ENCODE assay signal across 8 cellular contexts in the genomic region with DNA sequence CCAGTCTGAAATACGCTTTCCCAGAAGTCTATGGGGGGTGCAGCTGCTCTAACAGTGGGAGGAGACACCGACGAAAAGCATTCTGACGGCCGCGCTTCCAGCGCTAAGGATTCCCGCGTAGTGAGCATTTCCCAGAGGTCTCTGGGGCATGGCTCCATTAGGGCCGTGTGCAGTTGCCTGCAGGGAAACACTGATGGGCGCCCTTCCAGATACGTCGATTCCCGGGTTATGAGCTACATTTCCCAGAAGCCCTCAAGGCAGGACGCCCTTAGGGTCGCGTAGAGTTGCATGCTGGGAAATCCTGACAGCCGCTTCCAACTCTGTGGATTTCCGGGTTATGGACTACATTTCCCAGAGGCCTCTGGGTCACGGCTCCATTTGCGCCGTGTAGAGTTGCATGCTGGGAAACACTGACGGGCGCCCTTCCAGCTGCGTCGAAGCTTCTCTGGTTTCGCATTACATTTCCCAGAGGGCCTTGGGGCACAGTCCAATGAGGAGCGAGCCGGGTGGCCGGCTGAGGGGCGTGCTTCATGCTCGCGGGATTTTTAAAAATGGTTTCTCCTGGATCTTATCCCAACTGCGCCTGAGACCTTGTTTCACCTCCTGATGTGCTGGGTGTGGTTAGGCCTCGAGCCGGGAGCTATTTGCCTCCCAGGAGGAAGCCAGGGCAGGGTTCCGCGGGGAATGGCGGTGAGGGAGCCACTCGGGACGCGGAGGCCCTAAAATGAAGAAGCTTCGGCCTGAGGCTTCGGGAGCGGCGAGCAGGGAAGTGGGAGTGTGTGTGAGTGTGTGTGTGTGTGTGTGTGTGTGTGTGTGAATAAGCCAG. TPM values are rescaled to one million over a fixed set of nuclear protein-coding genes. Genes with fewer than 3 reads are reported as not detected.
DNase-seq lines count a peak whose midpoint lies in the region; ATAC-seq, FAIRE-seq and TF ChIP-seq lines count a peak whose summit lies in the region.

No MANE protein-coding gene starts in this region.

- H3K4me3 ChIP-seq in HUES64 (ENCODE audit: low read length) (peak overlapping the region; percentile 87), Peyer's patch (peak overlapping the region; percentile 50 to 80 (median 62)), fibroblast of pulmonary artery (replicated peaks; ENCODE audit: low read depth, low read length) (peak overlapping the region; percentile 87)

- H3K9me3 ChIP-seq in HUES64 (ENCODE audit: insufficient read depth, low read depth, low read length), result peaks cover 3% of the 10 kb centered on the region; the same call in 1 of the 2 replicates
- peaks cover 0 to 10% (median 2%) of the 10 kb centered on the region in 4 donors for H3K9me3 ChIP-seq in Peyer's patch

- H3K27me3 ChIP-seq in HUES64 (ENCODE audit: insufficient read depth, low read length) (no peaks in the 10 kb centered on the region), Peyer's patch (no peaks in the 10 kb centered on the region)

- peak; percentile 35 for FAIRE-seq in D721Med (lab: Jason Lieb, UNC)

- no peaks in the 10 kb centered on the region for H3K27me3 Mint-ChIP-seq in activated T-helper 2 cell treated with anti-CD3 and anti-CD28 coated beads, Interferon-gamma antibody, Interleukin-2, Interleukin-4, amounts not matched to agents 10 μg/mL and 5 μg/mL and 100 μg/mL, durations not matched to agents 14 hours and 24 hours and 36 hours (ENCODE audit: low read depth)
- no peaks in the 10 kb centered on the region for H3K27me3 Mint-ChIP-seq in natural killer cell (ENCODE audit: low read depth in 2 of 2)

- WGBS in HUES64, result 2% methylated on average over 46 of the region's 46 CpGs

- intact Hi-C loops in activated T-helper 2 cell treated with anti-CD3 and anti-CD28 coated beads, Interferon-gamma antibody, Interleukin-2, Interleukin-4, amounts not matched to agents 10 μg/mL and 5 μg/mL and 100 μg/mL, durations not matched to agents 14 hours and 24 hours and 36 hours (cut with micrococcal nuclease), result loop anchor here (1.0 to 2.0 kb wide), 3 partner anchors 17 to 88 kb away; no protein-coding TSS in a partner anchor
- intact Hi-C loops in natural killer cell (cut with micrococcal nuclease), result loop anchor here (1.0 kb wide), 1 partner anchor 155 kb away; a partner anchor contains a TSS

- H3K9ac ChIP-seq in HUES64 (ENCODE audit: low read depth, low read length), result peak overlapping the region; percentile 85

- H3K27ac Mint-ChIP-seq in activated T-helper 2 cell treated with anti-CD3 and anti-CD28 coated beads, Interferon-gamma antibody, Interleukin-2, Interleukin-4, amounts not matched to agents 10 μg/mL and 5 μg/mL and 100 μg/mL, durations not matched to agents 14 hours and 24 hours and 36 hours, result peak overlapping the region; percentile 74
- peak overlapping the region; percentile 93 to 99 for H3K27ac Mint-ChIP-seq in natural killer cell

- peak overlapping the region; percentile 94 for H3K4me3 Mint-ChIP-seq in activated T-helper 2 cell treated with anti-CD3 and anti-CD28 coated beads, Interferon-gamma antibody, Interleukin-2, Interleukin-4, amounts not matched to agents 10 μg/mL and 5 μg/mL and 100 μg/mL, durations not matched to agents 14 hours and 24 hours and 36 hours (ENCODE audit: low read depth)
- peak overlapping the region; percentile 100 for H3K4me3 Mint-ChIP-seq in natural killer cell

- no peak for TF ChIP-seq CTCF in D721Med (IDR thresholded peaks at IDR 0.05; ENCODE audit: insufficient read depth, missing control alignments)
- no peak for TF ChIP-seq CTCF in Peyer's patch (IDR thresholded peaks at IDR 0.05)
- no peak for TF ChIP-seq CTCF in fibroblast of pulmonary artery (IDR thresholded peaks at IDR 0.05; ENCODE audit: low read length, missing control alignments)
- no peak for TF ChIP-seq CTCF in natural killer cell (IDR thresholded peaks at IDR 0.05)

- peak; percentile 96 for ATAC-seq in GM21423 (IDR thresholded peaks at IDR 0.05; ENCODE audit: unreplicated experiment)
- peak; percentile 98 to 100 (median 99) for ATAC-seq in natural killer cell

- DNase-seq in D721Med (ENCODE audit: insufficient read length, low spot score) (peak; percentile 46), Peyer's patch (peak; percentile 90 to 97 (median 93)), fibroblast of pulmonary artery (ENCODE audit: low read depth) (peak; percentile 99), natural killer cell (peak; percentile 73)
- DNase-seq in activated T-helper 2 cell treated with anti-CD3 and anti-CD28 coated beads, Interferon-gamma antibody, Interleukin-2, Interleukin-4, amounts not matched to agents 10 μg/mL and 5 μg/mL and 100 μg/mL, durations not matched to agents 14 hours and 24 hours and 36 hours (ENCODE audit: low spot score), result peak; percentile 82
- peak; percentile 69 to 90 (median 87) for DNase-seq in stimulated activated naive CD4-positive, alpha-beta T cell (lab: John Stamatoyannopoulos, UW)

- peaks cover 38% of the 10 kb centered on the region for H3K36me3 Mint-ChIP-seq in activated T-helper 2 cell treated with anti-CD3 and anti-CD28 coated beads, Interferon-gamma antibody, Interleukin-2, Interleukin-4, amounts not matched to agents 10 μg/mL and 5 μg/mL and 100 μg/mL, durations not matched to agents 14 hours and 24 hours and 36 hours (ENCODE audit: low read depth)
- H3K36me3 Mint-ChIP-seq in natural killer cell, result peaks cover 17% of the 10 kb centered on the region

- H3K9me3 Mint-ChIP-seq in activated T-helper 2 cell treated with anti-CD3 and anti-CD28 coated beads, Interferon-gamma antibody, Interleukin-2, Interleukin-4, amounts not matched to agents 10 μg/mL and 5 μg/mL and 100 μg/mL, durations not matched to agents 14 hours and 24 hours and 36 hours, result peaks cover 36% of the 10 kb centered on the region
- peaks cover 4 to 5% of the 10 kb centered on the region in 2 donors for H3K9me3 Mint-ChIP-seq in natural killer cell

- H3K27ac ChIP-seq in HUES64 (ENCODE audit: low read depth, low read length), result peak overlapping the region; percentile 76; the same call in 1 of the 2 replicates
- peak overlapping the region; percentile 66 to 80 (median 76) for H3K27ac ChIP-seq in Peyer's patch

- TF ChIP-seq POLR2A in Peyer's patch (IDR thresholded peaks at IDR 0.05), result peak in 1 of 2 donors; percentile 12

- no peaks in the 10 kb centered on the region; the same call in 1 of the 2 replicates for H3K4me1 ChIP-seq in HUES64 (ENCODE audit: insufficient read depth, low read length)
- H3K4me1 ChIP-seq in Peyer's patch, result peaks cover 0 to 8% (median 3%) of the 10 kb centered on the region in 4 donors

- H3K4me1 Mint-ChIP-seq in activated T-helper 2 cell treated with anti-CD3 and anti-CD28 coated beads, Interferon-gamma antibody, Interleukin-2, Interleukin-4, amounts not matched to agents 10 μg/mL and 5 μg/mL and 100 μg/mL, durations not matched to agents 14 hours and 24 hours and 36 hours (ENCODE audit: low read depth), result peaks cover 13% of the 10 kb centered on the region
- peaks cover 11 to 13% of the 10 kb centered on the region in 2 donors for H3K4me1 Mint-ChIP-seq in natural killer cell

- H3K36me3 ChIP-seq in HUES64 (ENCODE audit: insufficient read depth, low read length) (peaks cover 23% of the 10 kb centered on the region), Peyer's patch (no peaks in the 10 kb centered on the region)

RNA-seq across cellular contexts. Expression of a gene that starts 17.2 kb away (rescaled TPM):
- polyA plus RNA-seq in HUES64 (2013, experiment 1 of 2), result 22.4 TPM
- 20.5 TPM for polyA plus RNA-seq in HUES64 (2013, experiment 2 of 2)
- total RNA-seq in Peyer's patch (10 to 100 TPM in 3 of 4 donors, 1 to 10 TPM in 1; 6.8 to 35.5 (median 11.9) TPM), natural killer cell (100 to 1,000 TPM; 153 to 245 (median 204) TPM)
- total RNA-seq in activated T-helper 2 cell treated with anti-CD3 and anti-CD28 coated beads, Interferon-gamma antibody, Interleukin-2, Interleukin-4, amounts not matched to agents 10 μg/mL and 5 μg/mL and 100 μg/mL, durations not matched to agents 14 hours and 24 hours and 36 hours, result 15.7 and 18.3 TPM in 2 replicates

RNA-seq across cellular contexts. Expression of a gene that starts 53.2 kb away (rescaled TPM):
- 12.4 TPM for polyA plus RNA-seq in HUES64 (2013, experiment 1 of 2)
- 13.0 TPM for polyA plus RNA-seq in HUES64 (2013, experiment 2 of 2)
- total RNA-seq in Peyer's patch (10 to 100 TPM in 1 of 4 donors, 1 to 10 TPM in 3; 3.0 to 27.2 (median 5.8) TPM), natural killer cell (1 to 10 TPM; 2.5 to 5.0 (median 3.1) TPM)
- total RNA-seq in activated T-helper 2 cell treated with anti-CD3 and anti-CD28 coated beads, Interferon-gamma antibody, Interleukin-2, Interleukin-4, amounts not matched to agents 10 μg/mL and 5 μg/mL and 100 μg/mL, durations not matched to agents 14 hours and 24 hours and 36 hours, result 3.4 TPM in 2 replicates

Comparison
In these comparisons a context has a peak if more than half of its experiments do, and no peak if none do; other contexts are left out.
1. Peak in every context shown above with its lines: DNase-seq, ATAC-seq, H3K4me3 ChIP-seq and H3K27ac ChIP-seq.
2. DNase-seq: peak in every context shown above with its lines; median percentile 99 in fibroblast of pulmonary artery; 93 in Peyer's patch; 87 in stimulated activated naive CD4-positive, alpha-beta T cell; 82 in activated T-helper 2 cell treated with anti-CD3 and anti-CD28 coated beads, Interferon-gamma antibody, Interleukin-2, Interleukin-4, amounts not matched to agents 10 μg/mL and 5 μg/mL and 100 μg/mL, durations not matched to agents 14 hours and 24 hours and 36 hours; 73 in natural killer cell; 46 in D721Med.